Comparison of ENCODE assay signal across 19 cellular contexts in genomic region chr5:111498346-111498745, GRCh38. TPM values are rescaled to one million over a fixed set of nuclear protein-coding genes. Genes with fewer than 3 reads are reported as not detected.
A peak's percentile ranks its signal among the peaks of the same experiment; 100 is the strongest.
DNase-seq lines count a peak whose midpoint lies in the region; ATAC-seq and TF ChIP-seq lines count a peak whose summit lies in the region.
"Had no signal": no experiment of that assay in that cellular context is flagged by ENCODE, and none has a peak within 500 bp of the region (broad histone marks: within the 10 kb centered on the region; RNA-seq: fewer than 3 reads in every experiment).

No MANE protein-coding gene starts in this region.

- H3K27ac Mint-ChIP-seq in activated CD8-positive, alpha-beta memory T cell treated with anti-CD3 and anti-CD28 coated beads, Interleukin-2, amount 10 ng/mL, durations not matched to agents 7 days and 5 days, result peak overlapping the region; percentile 75
- peak overlapping the region; percentile 69 for H3K27ac Mint-ChIP-seq in activated T-helper 17 cell treated with anti-CD3 and anti-CD28 coated beads, Interleukin-2, amount 50 U/mL, for 72 hours
- H3K27ac Mint-ChIP-seq in natural killer cell, result peak overlapping the region; percentile 70 to 81
- H3K27ac Mint-ChIP-seq: IgD-negative memory B cell had no signal

- intact Hi-C loops in natural killer cell (cut with micrococcal nuclease), result no loop called here

- CTCF ChIA-PET in activated CD8-positive, alpha-beta memory T cell treated with anti-CD3 and anti-CD28 coated beads, Interleukin-2, amount 10 ng/mL, durations not matched to agents 7 days and 5 days (lab: Charles Lee), result interaction anchor here (1.3 kb wide), 1 partner anchor 14 kb away, joined by 5 read pairs; the partner anchor contains the start of gene STARD4
- CTCF ChIA-PET in HEK293 (lab: Yijun Ruan, JAX), result interaction anchor here (0.9 kb wide), 1 partner anchor 20 kb away, joined by 3 read pairs; no protein-coding TSS in a partner anchor

- H3K4me3 ChIP-seq in HEK293 (ENCODE audit: low read depth, low read length), result no peak overlapping the region
- H3K4me3 ChIP-seq: A549; BLaER1 treated with 17β-estradiol and CSF1 and Interleukin-3, amounts not matched to agents 10 nM and 100 nM; esophagus muscularis mucosa; left ventricle myocardium inferior; sigmoid colon; upper lobe of right lung had no signal

- peaks cover 63% of the 10 kb centered on the region for H3K36me3 Mint-ChIP-seq in activated CD8-positive, alpha-beta memory T cell treated with anti-CD3 and anti-CD28 coated beads, Interleukin-2, amount 10 ng/mL, durations not matched to agents 7 days and 5 days
- peaks cover 92% of the 10 kb centered on the region for H3K36me3 Mint-ChIP-seq in activated T-helper 17 cell treated with anti-CD3 and anti-CD28 coated beads, Interleukin-2, amount 50 U/mL, for 72 hours (ENCODE audit: low read depth)
- no peaks in the 10 kb centered on the region for H3K36me3 Mint-ChIP-seq in natural killer cell

- H3K27me3 Mint-ChIP-seq in activated CD8-positive, alpha-beta memory T cell treated with anti-CD3 and anti-CD28 coated beads, Interleukin-2, amount 10 ng/mL, durations not matched to agents 7 days and 5 days, result no peaks in the 10 kb centered on the region
- H3K27me3 Mint-ChIP-seq in activated T-helper 17 cell treated with anti-CD3 and anti-CD28 coated beads, Interleukin-2, amount 50 U/mL, for 72 hours, result no peaks in the 10 kb centered on the region
- H3K27me3 Mint-ChIP-seq in natural killer cell (ENCODE audit: low read depth in 2 of 2), result no peaks in the 10 kb centered on the region
- H3K27me3 Mint-ChIP-seq: IgD-negative memory B cell had no signal

- H3K4me1 Mint-ChIP-seq in activated CD8-positive, alpha-beta memory T cell treated with anti-CD3 and anti-CD28 coated beads, Interleukin-2, amount 10 ng/mL, durations not matched to agents 7 days and 5 days, result peaks cover 20% of the 10 kb centered on the region
- peaks cover 20% of the 10 kb centered on the region for H3K4me1 Mint-ChIP-seq in activated T-helper 17 cell treated with anti-CD3 and anti-CD28 coated beads, Interleukin-2, amount 50 U/mL, for 72 hours
- peaks cover 12 to 17% of the 10 kb centered on the region in 2 donors for H3K4me1 Mint-ChIP-seq in natural killer cell

- peaks cover 13% of the 10 kb centered on the region for H3K4me1 ChIP-seq in HEK293 (ENCODE audit: control insufficient read depth, insufficient read depth, low read length)
- H3K4me1 ChIP-seq: A549, left ventricle myocardium inferior, parathyroid adenoma, sigmoid colon, upper lobe of right lung had no signal

- POLR2A ChIA-PET in HEK293 (lab: Yijun Ruan, JAX), result no interaction called here

- peak; percentile 35 for ATAC-seq in activated CD8-positive, alpha-beta memory T cell treated with anti-CD3 and anti-CD28 coated beads, Interleukin-2, amount 10 ng/mL, durations not matched to agents 7 days and 5 days
- no peak for ATAC-seq in activated T-helper 17 cell treated with anti-CD3 and anti-CD28 coated beads, Interleukin-2, amount 50 U/mL, for 72 hours (replicated peaks)
- ATAC-seq in natural killer cell, result no peak
- ATAC-seq: A549, upper lobe of right lung had no signal

- H3K9me3 ChIP-seq in HEK293 (ENCODE audit: control insufficient read depth, insufficient read depth, low read depth, low read length), result no peaks in the 10 kb centered on the region
- H3K9me3 ChIP-seq: A549; BLaER1 treated with 17β-estradiol and CSF1 and Interleukin-3, amounts not matched to agents 10 nM and 100 nM; esophagus muscularis mucosa; left ventricle myocardium inferior; sigmoid colon; upper lobe of right lung had no signal

- TF ChIP-seq CTCF in HEK293 (tag by site-specific recombination; IDR thresholded peaks at IDR 0.05) (no peak), natural killer cell (IDR thresholded peaks at IDR 0.05) (no peak)

- H3K4me3 Mint-ChIP-seq in activated CD8-positive, alpha-beta memory T cell treated with anti-CD3 and anti-CD28 coated beads, Interleukin-2, amount 10 ng/mL, durations not matched to agents 7 days and 5 days, result peak overlapping the region; percentile 48
- peak overlapping the region; percentile 12 for H3K4me3 Mint-ChIP-seq in activated T-helper 17 cell treated with anti-CD3 and anti-CD28 coated beads, Interleukin-2, amount 50 U/mL, for 72 hours
- H3K4me3 Mint-ChIP-seq in natural killer cell, result peak overlapping the region; percentile 14

- no peak overlapping the region for H3K27ac ChIP-seq in HEK293 (ENCODE audit: extremely low read depth, low read depth, low read length)
- H3K27ac ChIP-seq: A549; BLaER1 treated with 17β-estradiol and CSF1 and Interleukin-3, amounts not matched to agents 10 nM and 100 nM; esophagus muscularis mucosa; left ventricle myocardium inferior; parathyroid adenoma; sigmoid colon; upper lobe of right lung had no signal

- no peaks in the 10 kb centered on the region for H3K9me3 Mint-ChIP-seq in activated CD8-positive, alpha-beta memory T cell treated with anti-CD3 and anti-CD28 coated beads, Interleukin-2, amount 10 ng/mL, durations not matched to agents 7 days and 5 days (ENCODE audit: low read depth)
- H3K9me3 Mint-ChIP-seq in activated T-helper 17 cell treated with anti-CD3 and anti-CD28 coated beads, Interleukin-2, amount 50 U/mL, for 72 hours, result no peaks in the 10 kb centered on the region
- no peaks in the 10 kb centered on the region for H3K9me3 Mint-ChIP-seq in natural killer cell
- H3K9me3 Mint-ChIP-seq: IgD-negative memory B cell had no signal

- DNase-seq in activated CD8-positive, alpha-beta memory T cell treated with anti-CD3 and anti-CD28 coated beads, Interleukin-2, amount 10 ng/mL, durations not matched to agents 7 days and 5 days, result no peak
- no peak for DNase-seq in activated CD8-positive, alpha-beta memory T cell treated with anti-CD3 and anti-CD28 coated beads for 24 hours
- DNase-seq in natural killer cell (no peak), activated gamma-delta T cell treated with Interleukin-2 at 50 U/mL for 16 hours (no peak), RPMI8226 (no peak), NCI-H446 (lab: John Stamatoyannopoulos, UW) (no peak)
- DNase-seq: DMS53; left ventricle myocardium inferior; NCI-H2029 treated with DMSO at 0.1 percent for 48 hours; sigmoid colon; stimulated activated CD4-positive, alpha-beta T cell treated with anti-CD3 and anti-CD28 coated beads, Interleukin-1b, Interleukin-23, amount 100 ng/mL, for 48 hours; upper lobe of right lung had no signal

- H3K36me3 ChIP-seq in HEK293 (ENCODE audit: control insufficient read depth in 2 of 2, insufficient read depth in 1 of 2, low read length in 2 of 2), result peaks cover 23 to 25% of the 10 kb centered on the region in 2 experiments

TF ChIP-seq in HEK293, 187 proteins besides CTCF, POLR2A, EP300 and RAD21:
- TF ChIP-seq ZNF449 (tag by site-specific recombination; IDR thresholded peaks at IDR 0.05), result no peak
- TF ChIP-seq ZNF768 (tag by site-specific recombination; IDR thresholded peaks at IDR 0.05), result no peak
- no peak for TF ChIP-seq ZNF146 (tag by site-specific recombination; IDR thresholded peaks at IDR 0.05)
- peak; percentile 50; the same call in 1 of the 2 replicates for TF ChIP-seq ZBTB48 (tag by site-specific recombination; IDR thresholded peaks at IDR 0.05)

RNA-seq across cellular contexts. Expression of gene STARD4, which starts 14.0 kb away (rescaled TPM):
- 10 to 100 TPM; 58.3 to 77.7 TPM for total RNA-seq in activated CD8-positive, alpha-beta memory T cell treated with anti-CD3 and anti-CD28 coated beads, Interleukin-2, amount 10 ng/mL, durations not matched to agents 7 days and 5 days
- total RNA-seq in activated T-helper 17 cell treated with anti-CD3 and anti-CD28 coated beads, Interleukin-2, amount 50 U/mL, for 72 hours, result 100 to 1,000 TPM in 1 of 2 donors, 10 to 100 TPM in 1; 48.7 to 102 TPM
- total RNA-seq in natural killer cell, result 10 to 100 TPM; 53.3 to 90.2 (median 53.6) TPM
